Comparison of ENCODE assay signal across 1 cellular context in the genomic region with DNA sequence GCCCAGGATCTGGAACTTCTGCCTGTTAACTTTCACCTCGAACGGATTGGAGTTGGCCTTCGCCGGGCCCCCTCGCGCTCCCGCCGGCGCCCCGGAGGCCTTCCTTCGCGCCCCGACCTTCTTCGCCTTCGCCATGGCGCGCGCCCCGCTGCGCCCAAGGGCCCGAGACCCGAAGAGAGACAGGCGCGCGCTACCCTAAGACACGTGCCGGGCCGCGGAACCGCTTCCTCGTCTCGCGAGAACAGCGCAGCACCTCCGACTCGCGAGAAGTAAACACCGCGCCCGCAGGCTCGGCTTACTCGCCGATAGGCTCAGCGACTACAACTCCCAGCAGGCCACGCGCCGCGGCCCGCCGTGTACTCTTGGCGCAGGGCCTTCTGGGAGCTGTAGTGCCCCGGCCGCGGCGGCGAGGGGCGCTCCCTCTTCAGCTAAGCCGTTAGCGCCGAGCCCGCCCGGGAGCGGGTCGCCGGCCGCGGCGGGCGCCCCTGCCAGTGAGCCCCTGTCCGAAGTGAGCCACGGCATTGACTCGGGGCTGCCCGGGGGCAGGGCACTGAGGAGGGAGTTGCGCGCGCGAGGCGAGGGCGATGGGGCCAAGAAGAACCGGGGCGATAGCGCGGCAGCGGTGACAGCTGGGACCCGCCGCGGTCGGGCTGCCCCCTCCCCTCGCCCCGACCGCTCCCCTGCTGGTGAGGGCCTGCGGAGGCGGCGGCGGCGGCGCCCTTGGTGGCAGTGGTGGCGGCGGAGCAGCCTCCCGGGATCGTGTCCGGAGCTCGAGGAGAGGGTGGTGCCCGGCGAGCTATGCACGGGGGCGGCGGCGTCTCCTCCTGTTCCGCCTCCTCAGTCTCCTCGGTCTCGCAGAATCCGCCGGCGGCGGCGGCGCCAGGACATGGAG.
TF ChIP-seq lines count a peak whose summit lies in the region.

A gene (plus strand): TSS at position 387 of the 892 bp plus-strand sequence. CDS start 500 bp downstream, at position 887.
A gene (minus strand): TSS at position 222 of the 892 bp plus-strand sequence. CDS start 87 bp downstream, at position 135.

TF ChIP-seq in HepG2, 621 proteins besides CTCF, POLR2A, EP300 and RAD21 (continued from another document and continues in another):
- peak; percentile 66; the same call in 1 of the 2 replicates for TF ChIP-seq ZNF484 (CRISPR knock-in tag; IDR thresholded peaks at IDR 0.05; ENCODE audit: borderline replicate concordance, low read depth)
- TF ChIP-seq, protein P1, sequence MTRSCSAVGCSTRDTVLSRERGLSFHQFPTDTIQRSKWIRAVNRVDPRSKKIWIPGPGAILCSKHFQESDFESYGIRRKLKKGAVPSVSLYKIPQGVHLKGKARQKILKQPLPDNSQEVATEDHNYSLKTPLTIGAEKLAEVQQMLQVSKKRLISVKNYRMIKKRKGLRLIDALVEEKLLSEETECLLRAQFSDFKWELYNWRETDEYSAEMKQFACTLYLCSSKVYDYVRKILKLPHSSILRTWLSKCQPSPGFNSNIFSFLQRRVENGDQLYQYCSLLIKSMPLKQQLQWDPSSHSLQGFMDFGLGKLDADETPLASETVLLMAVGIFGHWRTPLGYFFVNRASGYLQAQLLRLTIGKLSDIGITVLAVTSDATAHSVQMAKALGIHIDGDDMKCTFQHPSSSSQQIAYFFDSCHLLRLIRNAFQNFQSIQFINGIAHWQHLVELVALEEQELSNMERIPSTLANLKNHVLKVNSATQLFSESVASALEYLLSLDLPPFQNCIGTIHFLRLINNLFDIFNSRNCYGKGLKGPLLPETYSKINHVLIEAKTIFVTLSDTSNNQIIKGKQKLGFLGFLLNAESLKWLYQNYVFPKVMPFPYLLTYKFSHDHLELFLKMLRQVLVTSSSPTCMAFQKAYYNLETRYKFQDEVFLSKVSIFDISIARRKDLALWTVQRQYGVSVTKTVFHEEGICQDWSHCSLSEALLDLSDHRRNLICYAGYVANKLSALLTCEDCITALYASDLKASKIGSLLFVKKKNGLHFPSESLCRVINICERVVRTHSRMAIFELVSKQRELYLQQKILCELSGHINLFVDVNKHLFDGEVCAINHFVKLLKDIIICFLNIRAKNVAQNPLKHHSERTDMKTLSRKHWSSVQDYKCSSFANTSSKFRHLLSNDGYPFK (CRISPR knock-in tag; IDR thresholded peaks at IDR 0.05; ENCODE audit: borderline replicate concordance) = peak; percentile 83; the same call in 1 of the 2 replicates
- TF ChIP-seq MED8 (CRISPR knock-in tag; IDR thresholded peaks at IDR 0.05; ENCODE audit: insufficient replicate concordance) = peak; percentile 82
- TF ChIP-seq, protein P2, sequence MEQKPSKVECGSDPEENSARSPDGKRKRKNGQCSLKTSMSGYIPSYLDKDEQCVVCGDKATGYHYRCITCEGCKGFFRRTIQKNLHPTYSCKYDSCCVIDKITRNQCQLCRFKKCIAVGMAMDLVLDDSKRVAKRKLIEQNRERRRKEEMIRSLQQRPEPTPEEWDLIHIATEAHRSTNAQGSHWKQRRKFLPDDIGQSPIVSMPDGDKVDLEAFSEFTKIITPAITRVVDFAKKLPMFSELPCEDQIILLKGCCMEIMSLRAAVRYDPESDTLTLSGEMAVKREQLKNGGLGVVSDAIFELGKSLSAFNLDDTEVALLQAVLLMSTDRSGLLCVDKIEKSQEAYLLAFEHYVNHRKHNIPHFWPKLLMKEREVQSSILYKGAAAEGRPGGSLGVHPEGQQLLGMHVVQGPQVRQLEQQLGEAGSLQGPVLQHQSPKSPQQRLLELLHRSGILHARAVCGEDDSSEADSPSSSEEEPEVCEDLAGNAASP (CRISPR knock-in tag; IDR thresholded peaks at IDR 0.05; ENCODE audit: borderline replicate concordance) = peak; percentile 81
- peak; percentile 55; the same call in 1 of the 2 replicates for TF ChIP-seq MIER2 (CRISPR knock-in tag; IDR thresholded peaks at IDR 0.05)
- TF ChIP-seq ZNF234 (CRISPR knock-in tag; conservative IDR thresholded peaks at IDR 0.05) = peak; percentile 65; the same call in 1 of the 2 replicates
- TF ChIP-seq ONECUT2 (CRISPR knock-in tag; IDR thresholded peaks at IDR 0.05) = no peak; the same call in 1 of the 2 replicates
- TF ChIP-seq ZNF253 (CRISPR knock-in tag; IDR thresholded peaks at IDR 0.05; ENCODE audit: borderline replicate concordance) = peak; percentile 94
- TF ChIP-seq NFIB (CRISPR knock-in tag; IDR thresholded peaks at IDR 0.05; ENCODE audit: borderline replicate concordance) = peak; percentile 61; the same call in 1 of the 2 replicates
- TF ChIP-seq, protein P3, sequence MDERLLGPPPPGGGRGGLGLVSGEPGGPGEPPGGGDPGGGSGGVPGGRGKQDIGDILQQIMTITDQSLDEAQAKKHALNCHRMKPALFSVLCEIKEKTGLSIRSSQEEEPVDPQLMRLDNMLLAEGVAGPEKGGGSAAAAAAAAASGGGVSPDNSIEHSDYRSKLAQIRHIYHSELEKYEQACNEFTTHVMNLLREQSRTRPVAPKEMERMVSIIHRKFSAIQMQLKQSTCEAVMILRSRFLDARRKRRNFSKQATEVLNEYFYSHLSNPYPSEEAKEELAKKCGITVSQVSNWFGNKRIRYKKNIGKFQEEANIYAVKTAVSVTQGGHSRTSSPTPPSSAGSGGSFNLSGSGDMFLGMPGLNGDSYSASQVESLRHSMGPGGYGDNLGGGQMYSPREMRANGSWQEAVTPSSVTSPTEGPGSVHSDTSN (CRISPR knock-in tag; IDR thresholded peaks at IDR 0.05) = no peak
- peak; percentile 91; the same call in 1 of the 2 replicates for TF ChIP-seq RARG (CRISPR knock-in tag; IDR thresholded peaks at IDR 0.05; ENCODE audit: low read depth)
- peak; percentile 33 for TF ChIP-seq CEBPG (CRISPR knock-in tag; IDR thresholded peaks at IDR 0.05)
- TF ChIP-seq, protein P4, sequence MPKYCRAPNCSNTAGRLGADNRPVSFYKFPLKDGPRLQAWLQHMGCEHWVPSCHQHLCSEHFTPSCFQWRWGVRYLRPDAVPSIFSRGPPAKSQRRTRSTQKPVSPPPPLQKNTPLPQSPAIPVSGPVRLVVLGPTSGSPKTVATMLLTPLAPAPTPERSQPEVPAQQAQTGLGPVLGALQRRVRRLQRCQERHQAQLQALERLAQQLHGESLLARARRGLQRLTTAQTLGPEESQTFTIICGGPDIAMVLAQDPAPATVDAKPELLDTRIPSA (CRISPR knock-in tag; IDR thresholded peaks at IDR 0.05; ENCODE audit: borderline replicate concordance) = 0 out of 2 replicates have a peak, but pooled peaks have one; percentile 86
- TF ChIP-seq, protein P5, sequence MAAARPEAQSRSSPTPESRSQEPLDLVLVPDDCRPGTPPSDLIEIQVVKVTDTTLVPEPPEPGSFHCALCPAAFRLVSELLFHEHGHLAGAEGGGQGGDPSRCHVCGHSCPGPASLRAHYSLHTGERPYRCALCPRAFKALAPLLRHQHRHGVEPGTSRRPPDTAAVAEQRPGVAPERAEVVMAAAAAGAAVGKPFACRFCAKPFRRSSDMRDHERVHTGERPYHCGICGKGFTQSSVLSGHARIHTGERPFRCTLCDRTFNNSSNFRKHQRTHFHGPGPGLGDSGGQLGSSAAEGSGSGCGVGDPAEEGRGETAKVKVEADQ (CRISPR knock-in tag; IDR thresholded peaks at IDR 0.05; ENCODE audit: borderline replicate concordance) = peak; percentile 31; the same call in 1 of the 2 replicates
- no peak for TF ChIP-seq GTF2F1 (IDR thresholded peaks at IDR 0.05; ENCODE audit: low read length)
- TF ChIP-seq CREB1 (IDR thresholded peaks at IDR 0.05) = peak; percentile 77
- TF ChIP-seq CREB1 (CRISPR knock-in tag; IDR thresholded peaks at IDR 0.05) = peak; percentile 66; the same call in 1 of the 2 replicates
- TF ChIP-seq ZNF746 (CRISPR knock-in tag; IDR thresholded peaks at IDR 0.05) = 0 out of 2 replicates have a peak, but pooled peaks have one; percentile 45
- peak; percentile 97 for TF ChIP-seq BRCA1 (CRISPR knock-in tag; IDR thresholded peaks at IDR 0.05)
- no peak for TF ChIP-seq SYNCRIP (IDR thresholded peaks at IDR 0.05; ENCODE audit: insufficient read depth, low read depth, low read length)
- TF ChIP-seq ZNF44 (CRISPR knock-in tag; IDR thresholded peaks at IDR 0.05) = peak; percentile 70; the same call in 1 of the 2 replicates
- TF ChIP-seq SIX4 (CRISPR knock-in tag; IDR thresholded peaks at IDR 0.05) = peak; percentile 93
- TF ChIP-seq ZNF205 (CRISPR knock-in tag; IDR thresholded peaks at IDR 0.05) = peak; percentile 91
- no peak; the same call in 1 of the 2 replicates for TF ChIP-seq MYNN (CRISPR knock-in tag; IDR thresholded peaks at IDR 0.05; ENCODE audit: low read depth)
- TF ChIP-seq SP1 (IDR thresholded peaks at IDR 0.05) = peak; percentile 90
- peak; percentile 57 for TF ChIP-seq SP1 (CRISPR knock-in tag; IDR thresholded peaks at IDR 0.05)
- TF ChIP-seq ESRRA (CRISPR knock-in tag; IDR thresholded peaks at IDR 0.05; ENCODE audit: low read depth) = peak; percentile 74; the same call in 1 of the 2 replicates
- TF ChIP-seq ADNP (CRISPR knock-in tag; IDR thresholded peaks at IDR 0.05) = no peak
- TF ChIP-seq, protein P6, sequence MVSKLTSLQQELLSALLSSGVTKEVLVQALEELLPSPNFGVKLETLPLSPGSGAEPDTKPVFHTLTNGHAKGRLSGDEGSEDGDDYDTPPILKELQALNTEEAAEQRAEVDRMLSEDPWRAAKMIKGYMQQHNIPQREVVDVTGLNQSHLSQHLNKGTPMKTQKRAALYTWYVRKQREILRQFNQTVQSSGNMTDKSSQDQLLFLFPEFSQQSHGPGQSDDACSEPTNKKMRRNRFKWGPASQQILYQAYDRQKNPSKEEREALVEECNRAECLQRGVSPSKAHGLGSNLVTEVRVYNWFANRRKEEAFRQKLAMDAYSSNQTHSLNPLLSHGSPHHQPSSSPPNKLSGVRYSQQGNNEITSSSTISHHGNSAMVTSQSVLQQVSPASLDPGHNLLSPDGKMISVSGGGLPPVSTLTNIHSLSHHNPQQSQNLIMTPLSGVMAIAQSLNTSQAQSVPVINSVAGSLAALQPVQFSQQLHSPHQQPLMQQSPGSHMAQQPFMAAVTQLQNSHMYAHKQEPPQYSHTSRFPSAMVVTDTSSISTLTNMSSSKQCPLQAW (CRISPR knock-in tag; IDR thresholded peaks at IDR 0.05) = peak; percentile 88; the same call in 1 of the 2 replicates
- TF ChIP-seq ZNF816 (CRISPR knock-in tag; IDR thresholded peaks at IDR 0.05; ENCODE audit: borderline replicate concordance) = no peak
- TF ChIP-seq HCFC1 (IDR thresholded peaks at IDR 0.05; ENCODE audit: low read depth, low read length) = peak; percentile 99
- no peak; the same call in 1 of the 2 replicates for TF ChIP-seq ZNF619 (CRISPR knock-in tag; IDR thresholded peaks at IDR 0.05)
- TF ChIP-seq, protein P7, sequence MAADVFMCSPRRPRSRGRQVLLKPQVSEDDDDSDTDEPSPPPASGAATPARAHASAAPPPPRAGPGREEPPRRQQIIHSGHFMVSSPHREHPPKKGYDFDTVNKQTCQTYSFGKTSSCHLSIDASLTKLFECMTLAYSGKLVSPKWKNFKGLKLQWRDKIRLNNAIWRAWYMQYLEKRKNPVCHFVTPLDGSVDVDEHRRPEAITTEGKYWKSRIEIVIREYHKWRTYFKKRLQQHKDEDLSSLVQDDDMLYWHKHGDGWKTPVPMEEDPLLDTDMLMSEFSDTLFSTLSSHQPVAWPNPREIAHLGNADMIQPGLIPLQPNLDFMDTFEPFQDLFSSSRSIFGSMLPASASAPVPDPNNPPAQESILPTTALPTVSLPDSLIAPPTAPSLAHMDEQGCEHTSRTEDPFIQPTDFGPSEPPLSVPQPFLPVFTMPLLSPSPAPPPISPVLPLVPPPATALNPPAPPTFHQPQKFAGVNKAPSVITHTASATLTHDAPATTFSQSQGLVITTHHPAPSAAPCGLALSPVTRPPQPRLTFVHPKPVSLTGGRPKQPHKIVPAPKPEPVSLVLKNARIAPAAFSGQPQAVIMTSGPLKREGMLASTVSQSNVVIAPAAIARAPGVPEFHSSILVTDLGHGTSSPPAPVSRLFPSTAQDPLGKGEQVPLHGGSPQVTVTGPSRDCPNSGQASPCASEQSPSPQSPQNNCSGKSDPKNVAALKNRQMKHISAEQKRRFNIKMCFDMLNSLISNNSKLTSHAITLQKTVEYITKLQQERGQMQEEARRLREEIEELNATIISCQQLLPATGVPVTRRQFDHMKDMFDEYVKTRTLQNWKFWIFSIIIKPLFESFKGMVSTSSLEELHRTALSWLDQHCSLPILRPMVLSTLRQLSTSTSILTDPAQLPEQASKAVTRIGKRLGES (CRISPR knock-in tag; IDR thresholded peaks at IDR 0.05; ENCODE audit: borderline replicate concordance) = peak; percentile 16; the same call in 1 of the 2 replicates
- TF ChIP-seq REPIN1 (CRISPR knock-in tag; IDR thresholded peaks at IDR 0.05; ENCODE audit: borderline replicate concordance, low read depth) = peak; percentile 98
- peak; percentile 97 for TF ChIP-seq YEATS4 (CRISPR knock-in tag; IDR thresholded peaks at IDR 0.05; ENCODE audit: borderline replicate concordance)
- TF ChIP-seq, protein P8, sequence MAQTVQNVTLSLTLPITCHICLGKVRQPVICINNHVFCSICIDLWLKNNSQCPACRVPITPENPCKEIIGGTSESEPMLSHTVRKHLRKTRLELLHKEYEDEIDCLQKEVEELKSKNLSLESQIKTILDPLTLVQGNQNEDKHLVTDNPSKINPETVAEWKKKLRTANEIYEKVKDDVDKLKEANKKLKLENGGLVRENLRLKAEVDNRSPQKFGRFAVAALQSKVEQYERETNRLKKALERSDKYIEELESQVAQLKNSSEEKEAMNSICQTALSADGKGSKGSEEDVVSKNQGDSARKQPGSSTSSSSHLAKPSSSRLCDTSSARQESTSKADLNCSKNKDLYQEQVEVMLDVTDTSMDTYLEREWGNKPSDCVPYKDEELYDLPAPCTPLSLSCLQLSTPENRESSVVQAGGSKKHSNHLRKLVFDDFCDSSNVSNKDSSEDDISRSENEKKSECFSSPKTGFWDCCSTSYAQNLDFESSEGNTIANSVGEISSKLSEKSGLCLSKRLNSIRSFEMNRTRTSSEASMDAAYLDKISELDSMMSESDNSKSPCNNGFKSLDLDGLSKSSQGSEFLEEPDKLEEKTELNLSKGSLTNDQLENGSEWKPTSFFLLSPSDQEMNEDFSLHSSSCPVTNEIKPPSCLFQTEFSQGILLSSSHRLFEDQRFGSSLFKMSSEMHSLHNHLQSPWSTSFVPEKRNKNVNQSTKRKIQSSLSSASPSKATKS (CRISPR knock-in tag; IDR thresholded peaks at IDR 0.05) = no peak
- TF ChIP-seq MTA3 (CRISPR knock-in tag; IDR thresholded peaks at IDR 0.05) = no peak
- peak; percentile 82 for TF ChIP-seq SMYD3 (CRISPR knock-in tag; IDR thresholded peaks at IDR 0.05)
- 0 out of 2 replicates have a peak, but pooled peaks have one; percentile 31 for TF ChIP-seq FOXA1 (IDR thresholded peaks at IDR 0.05)
- TF ChIP-seq FOXA1 (CRISPR knock-in tag; IDR thresholded peaks at IDR 0.05) = peak; percentile 99
- TF ChIP-seq MEIS2 (CRISPR knock-in tag; IDR thresholded peaks at IDR 0.05) = peak; percentile 71
- TF ChIP-seq ZNF547 (CRISPR knock-in tag; IDR thresholded peaks at IDR 0.05) = peak; percentile 94
- TF ChIP-seq ATM (IDR thresholded peaks at IDR 0.05; ENCODE audit: borderline replicate concordance) = no peak
- no peak for TF ChIP-seq GATAD2A (CRISPR knock-in tag; IDR thresholded peaks at IDR 0.05)
- TF ChIP-seq ARNTL (CRISPR knock-in tag; IDR thresholded peaks at IDR 0.05) = peak; percentile 98
- TF ChIP-seq ZNF792 (CRISPR knock-in tag; IDR thresholded peaks at IDR 0.05) = no peak; the same call in 1 of the 2 replicates
